ENCODE assay signal across 8 cellular contexts in the genomic region with DNA sequence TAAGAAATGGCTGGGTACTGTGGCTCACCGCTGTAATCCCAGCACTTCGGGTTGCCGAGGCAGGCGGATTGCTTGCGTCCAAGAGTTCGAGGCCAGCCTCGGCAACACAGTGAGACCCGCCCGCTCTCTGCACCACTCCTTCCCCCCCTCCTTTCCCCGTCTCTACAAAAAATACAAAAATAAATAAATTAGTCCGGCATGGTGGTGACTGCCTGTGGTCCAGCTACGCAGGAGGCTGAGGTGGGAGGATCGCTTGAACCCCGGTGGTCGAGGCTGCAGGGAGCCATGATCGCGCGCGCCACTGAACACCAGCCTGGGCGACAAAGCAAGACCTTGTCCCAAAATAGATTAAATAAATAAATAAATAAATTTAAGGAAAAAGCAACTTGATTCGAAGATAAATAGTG. TPM values are rescaled to one million over a fixed set of nuclear protein-coding genes. Genes with fewer than 3 reads are reported as not detected.
DNase-seq lines count a peak whose midpoint lies in the region; ATAC-seq lines count a peak whose summit lies in the region.

No MANE protein-coding gene starts in this region.

- peaks cover 34% of the 10 kb centered on the region for H3K4me1 ChIP-seq in CD8-positive, alpha-beta memory T cell (ENCODE audit: insufficient read depth, low read length)

- no peaks in the 10 kb centered on the region for H3K9me3 Mint-ChIP-seq in CD8-positive, alpha-beta memory T cell
- H3K9me3 Mint-ChIP-seq in naive thymus-derived CD8-positive, alpha-beta T cell = no peaks in the 10 kb centered on the region

- ATAC-seq in HG03439 (IDR thresholded peaks at IDR 0.05; ENCODE audit: unreplicated experiment) (peak; percentile 3), GM21619 (IDR thresholded peaks at IDR 0.05; ENCODE audit: unreplicated experiment) (no peak), HG03520 (IDR thresholded peaks at IDR 0.05; ENCODE audit: unreplicated experiment) (no peak)
- peak in 1 of 2 donors; percentile 3 for ATAC-seq in naive thymus-derived CD8-positive, alpha-beta T cell

- H3K4me1 Mint-ChIP-seq in CD8-positive, alpha-beta memory T cell = peaks cover 41 to 56% (median 47%) of the 10 kb centered on the region in 3 donors
- H3K4me1 Mint-ChIP-seq in naive thymus-derived CD8-positive, alpha-beta T cell = peaks cover 28 to 56% (median 51%) of the 10 kb centered on the region in 4 donors

- H3K36me3 ChIP-seq in CD8-positive, alpha-beta memory T cell (ENCODE audit: insufficient read depth, low read length) = no peaks in the 10 kb centered on the region

- H3K27ac ChIP-seq in CD8-positive, alpha-beta memory T cell (ENCODE audit: low read depth, low read length) = peak overlapping the region; percentile 93
- peak overlapping the region; percentile 12 for H3K27ac ChIP-seq in caudate nucleus (ENCODE audit: low read depth, low read length)

- no peak for DNase-seq in CD8-positive, alpha-beta memory T cell
- DNase-seq in caudate nucleus (lab: John Stamatoyannopoulos, UW) (peak in 1 of 61 donors; percentile 52), dermis blood vessel endothelial cell (no peak), G401 (ENCODE audit: low spot score) (no peak)
- no peak for DNase-seq in naive thymus-derived CD8-positive, alpha-beta T cell

- POLR2A ChIA-PET in CD8-positive, alpha-beta memory T cell (lab: Charles Lee) = interaction anchor here (0.6 to 3.4 kb wide), 8 partner anchors 20 to 859 kb away, joined by 3 to 34 read pairs (median 4); a partner anchor contains a TSS
- POLR2A ChIA-PET in naive thymus-derived CD8-positive, alpha-beta T cell (lab: Charles Lee) = interaction anchor here (0.7 to 3.7 kb wide), 13 partner anchors 14 to 748 kb away, joined by 3 to 30 read pairs (median 5); a partner anchor contains a TSS

- peak overlapping the region; percentile 47 to 99 (median 92) for H3K27ac Mint-ChIP-seq in CD8-positive, alpha-beta memory T cell
- peak overlapping the region in 9 of 10 donors; percentile 56 to 98 (median 82) for H3K27ac Mint-ChIP-seq in naive thymus-derived CD8-positive, alpha-beta T cell

- H3K4me3 Mint-ChIP-seq in CD8-positive, alpha-beta memory T cell = peak overlapping the region; percentile 90 to 99 (median 97)
- H3K4me3 Mint-ChIP-seq in naive thymus-derived CD8-positive, alpha-beta T cell = peak overlapping the region; percentile 92 to 99 (median 98)

- H3K27me3 Mint-ChIP-seq in CD8-positive, alpha-beta memory T cell = no peaks in the 10 kb centered on the region
- no peaks in the 10 kb centered on the region for H3K27me3 Mint-ChIP-seq in naive thymus-derived CD8-positive, alpha-beta T cell

- no peaks in the 10 kb centered on the region for H3K9me3 ChIP-seq in CD8-positive, alpha-beta memory T cell (ENCODE audit: low read length)

- H3K27me3 ChIP-seq in CD8-positive, alpha-beta memory T cell (ENCODE audit: insufficient read depth, low read length, poor library complexity, severe bottlenecking) = no peaks in the 10 kb centered on the region

- peak overlapping the region; percentile 98 for H3K4me3 ChIP-seq in CD8-positive, alpha-beta memory T cell (ENCODE audit: low read length)

- CTCF ChIA-PET in CD8-positive, alpha-beta memory T cell (lab: Charles Lee) = interaction anchor here (0.6 to 1.8 kb wide), 5 partner anchors 11 to 246 kb away, joined by 3 to 8 read pairs (median 3); no protein-coding TSS in a partner anchor

- peaks cover 0 to 20% (median 0%) of the 10 kb centered on the region in 3 donors for H3K36me3 Mint-ChIP-seq in CD8-positive, alpha-beta memory T cell
- peaks cover 0 to 12% (median 1%) of the 10 kb centered on the region in 3 donors for H3K36me3 Mint-ChIP-seq in naive thymus-derived CD8-positive, alpha-beta T cell

- in situ Hi-C loops in G401 (cut with HindIII; ENCODE audit: low sequenced_read_pairs) = no loop called here

RNA-seq across cellular contexts. Expression of a gene that starts 0.4 kb away (rescaled TPM):
- 10 to 100 TPM; 64.0 to 67.1 TPM for total RNA-seq in CD8-positive, alpha-beta memory T cell
- 112 TPM for polyA plus RNA-seq in CD8-positive, alpha-beta memory T cell
- 100 to 1,000 TPM; 104 to 105 TPM for total RNA-seq in naive thymus-derived CD8-positive, alpha-beta T cell
- 100 to 1,000 TPM; 123 to 133 (median 123) TPM for polyA plus RNA-seq in naive thymus-derived CD8-positive, alpha-beta T cell
- total RNA-seq in dermis blood vessel endothelial cell = 69.4 and 169 TPM in 2 replicates
- 75.1 and 79.8 TPM in 2 replicates for total RNA-seq in G401 (2014; rRNA removed; shearing (Covaris generic))

RNA-seq across cellular contexts. Expression of a gene that starts 20.4 kb away (rescaled TPM):
- 10 to 100 TPM; 15.0 to 16.0 TPM for total RNA-seq in CD8-positive, alpha-beta memory T cell
- 5.3 TPM for polyA plus RNA-seq in CD8-positive, alpha-beta memory T cell
- 1 to 10 TPM; 8.0 to 9.0 TPM for total RNA-seq in naive thymus-derived CD8-positive, alpha-beta T cell
- 1 to 10 TPM; 1.7 to 5.7 (median 2.0) TPM for polyA plus RNA-seq in naive thymus-derived CD8-positive, alpha-beta T cell
- total RNA-seq in dermis blood vessel endothelial cell = 1.2 and 2.4 TPM in 2 replicates
- total RNA-seq in G401 (2014; rRNA removed; shearing (Covaris generic)) = 0.80 and 1.6 TPM in 2 replicates

RNA-seq across cellular contexts. Expression of a gene that starts 47.0 kb away (rescaled TPM):
- total RNA-seq in CD8-positive, alpha-beta memory T cell = under 1 TPM; 0.42 to 0.49 TPM
- 0.60 TPM for polyA plus RNA-seq in CD8-positive, alpha-beta memory T cell
- 1 to 10 TPM in 1 of 2 experiments, under 1 TPM in 1; 0.82 to 1.5 TPM for total RNA-seq in naive thymus-derived CD8-positive, alpha-beta T cell
- polyA plus RNA-seq in naive thymus-derived CD8-positive, alpha-beta T cell = under 1 TPM in 2 of 3 donors, not detected in 1; 0.25 to 0.64 TPM
- total RNA-seq in dermis blood vessel endothelial cell = 1.5 TPM in 2 replicates
- total RNA-seq in G401 (2014; rRNA removed; shearing (Covaris generic)) = 2.9 and 7.5 TPM in 2 replicates
